1 cellular context compared by ENCODE assay signal in genomic region chr7:117800841-117801240, GRCh38.
TF ChIP-seq lines count a peak whose summit lies in the region.

No MANE protein-coding gene starts in this region.

TF ChIP-seq in GM23338, 12 proteins besides CTCF, POLR2A, EP300 and RAD21 (continued from another document):
- TF ChIP-seq ETS1 (IDR thresholded peaks at IDR 0.05): no peak
- TF ChIP-seq, protein P1, sequence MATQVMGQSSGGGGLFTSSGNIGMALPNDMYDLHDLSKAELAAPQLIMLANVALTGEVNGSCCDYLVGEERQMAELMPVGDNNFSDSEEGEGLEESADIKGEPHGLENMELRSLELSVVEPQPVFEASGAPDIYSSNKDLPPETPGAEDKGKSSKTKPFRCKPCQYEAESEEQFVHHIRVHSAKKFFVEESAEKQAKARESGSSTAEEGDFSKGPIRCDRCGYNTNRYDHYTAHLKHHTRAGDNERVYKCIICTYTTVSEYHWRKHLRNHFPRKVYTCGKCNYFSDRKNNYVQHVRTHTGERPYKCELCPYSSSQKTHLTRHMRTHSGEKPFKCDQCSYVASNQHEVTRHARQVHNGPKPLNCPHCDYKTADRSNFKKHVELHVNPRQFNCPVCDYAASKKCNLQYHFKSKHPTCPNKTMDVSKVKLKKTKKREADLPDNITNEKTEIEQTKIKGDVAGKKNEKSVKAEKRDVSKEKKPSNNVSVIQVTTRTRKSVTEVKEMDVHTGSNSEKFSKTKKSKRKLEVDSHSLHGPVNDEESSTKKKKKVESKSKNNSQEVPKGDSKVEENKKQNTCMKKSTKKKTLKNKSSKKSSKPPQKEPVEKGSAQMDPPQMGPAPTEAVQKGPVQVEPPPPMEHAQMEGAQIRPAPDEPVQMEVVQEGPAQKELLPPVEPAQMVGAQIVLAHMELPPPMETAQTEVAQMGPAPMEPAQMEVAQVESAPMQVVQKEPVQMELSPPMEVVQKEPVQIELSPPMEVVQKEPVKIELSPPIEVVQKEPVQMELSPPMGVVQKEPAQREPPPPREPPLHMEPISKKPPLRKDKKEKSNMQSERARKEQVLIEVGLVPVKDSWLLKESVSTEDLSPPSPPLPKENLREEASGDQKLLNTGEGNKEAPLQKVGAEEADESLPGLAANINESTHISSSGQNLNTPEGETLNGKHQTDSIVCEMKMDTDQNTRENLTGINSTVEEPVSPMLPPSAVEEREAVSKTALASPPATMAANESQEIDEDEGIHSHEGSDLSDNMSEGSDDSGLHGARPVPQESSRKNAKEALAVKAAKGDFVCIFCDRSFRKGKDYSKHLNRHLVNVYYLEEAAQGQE (IDR thresholded peaks at IDR 0.05; ENCODE audit: unreplicated experiment): no peak
